Comparison of ENCODE assay signal across 1 cellular context in the genomic region with DNA sequence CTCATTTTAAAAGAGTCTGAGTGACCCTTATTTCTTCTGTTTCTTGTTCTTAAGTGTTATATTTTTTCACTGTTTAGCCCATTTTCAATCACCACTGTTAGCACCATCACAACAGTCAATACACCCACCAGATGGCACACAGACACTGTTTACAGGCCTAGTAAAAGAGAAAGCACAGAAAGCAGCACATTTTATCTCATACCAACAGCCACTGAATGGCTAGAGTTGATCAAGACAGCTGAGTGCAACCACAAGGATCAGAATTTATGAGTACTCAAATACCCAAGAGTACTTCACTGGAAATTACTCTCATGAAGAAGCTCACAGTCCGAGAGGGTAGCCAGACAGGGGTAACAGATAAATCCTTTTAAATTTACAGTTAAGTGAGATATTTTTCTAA.
TF ChIP-seq lines count a peak whose summit lies in the region.

No MANE protein-coding gene starts in this region.

TF ChIP-seq in K562, 482 proteins besides CTCF, POLR2A, EP300 and RAD21 (continued from another document and continues in another):
- TF ChIP-seq, protein P1, sequence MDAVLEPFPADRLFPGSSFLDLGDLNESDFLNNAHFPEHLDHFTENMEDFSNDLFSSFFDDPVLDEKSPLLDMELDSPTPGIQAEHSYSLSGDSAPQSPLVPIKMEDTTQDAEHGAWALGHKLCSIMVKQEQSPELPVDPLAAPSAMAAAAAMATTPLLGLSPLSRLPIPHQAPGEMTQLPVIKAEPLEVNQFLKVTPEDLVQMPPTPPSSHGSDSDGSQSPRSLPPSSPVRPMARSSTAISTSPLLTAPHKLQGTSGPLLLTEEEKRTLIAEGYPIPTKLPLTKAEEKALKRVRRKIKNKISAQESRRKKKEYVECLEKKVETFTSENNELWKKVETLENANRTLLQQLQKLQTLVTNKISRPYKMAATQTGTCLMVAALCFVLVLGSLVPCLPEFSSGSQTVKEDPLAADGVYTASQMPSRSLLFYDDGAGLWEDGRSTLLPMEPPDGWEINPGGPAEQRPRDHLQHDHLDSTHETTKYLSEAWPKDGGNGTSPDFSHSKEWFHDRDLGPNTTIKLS (IDR thresholded peaks at IDR 0.05; ENCODE audit: borderline replicate concordance, low read depth): no peak
- TF ChIP-seq, protein P2, sequence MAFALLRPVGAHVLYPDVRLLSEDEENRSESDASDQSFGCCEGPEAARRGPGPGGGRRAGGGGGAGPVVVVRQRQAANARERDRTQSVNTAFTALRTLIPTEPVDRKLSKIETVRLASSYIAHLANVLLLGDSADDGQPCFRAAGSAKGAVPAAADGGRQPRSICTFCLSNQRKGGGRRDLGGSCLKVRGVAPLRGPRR (CRISPR knock-in tag; IDR thresholded peaks at IDR 0.05): no peak
- TF ChIP-seq ZBTB1 (CRISPR knock-in tag; IDR thresholded peaks at IDR 0.05; ENCODE audit: borderline replicate concordance, low read depth): no peak
- TF ChIP-seq MECOM (CRISPR knock-in tag; IDR thresholded peaks at IDR 0.05): peak; percentile 90
- TF ChIP-seq NCOA2 (IDR thresholded peaks at IDR 0.05; ENCODE audit: partially characterized antibody in 2 of 2): peak in 1 of 2 experiments; percentile 37
- no peak for TF ChIP-seq ZNF695 (CRISPR knock-in tag; IDR thresholded peaks at IDR 0.05)
- peak; percentile 62 for TF ChIP-seq SMC3 (conservative IDR thresholded peaks at IDR 0.05; ENCODE audit: insufficient read depth, low read depth, low read length)
- TF ChIP-seq, protein P3, sequence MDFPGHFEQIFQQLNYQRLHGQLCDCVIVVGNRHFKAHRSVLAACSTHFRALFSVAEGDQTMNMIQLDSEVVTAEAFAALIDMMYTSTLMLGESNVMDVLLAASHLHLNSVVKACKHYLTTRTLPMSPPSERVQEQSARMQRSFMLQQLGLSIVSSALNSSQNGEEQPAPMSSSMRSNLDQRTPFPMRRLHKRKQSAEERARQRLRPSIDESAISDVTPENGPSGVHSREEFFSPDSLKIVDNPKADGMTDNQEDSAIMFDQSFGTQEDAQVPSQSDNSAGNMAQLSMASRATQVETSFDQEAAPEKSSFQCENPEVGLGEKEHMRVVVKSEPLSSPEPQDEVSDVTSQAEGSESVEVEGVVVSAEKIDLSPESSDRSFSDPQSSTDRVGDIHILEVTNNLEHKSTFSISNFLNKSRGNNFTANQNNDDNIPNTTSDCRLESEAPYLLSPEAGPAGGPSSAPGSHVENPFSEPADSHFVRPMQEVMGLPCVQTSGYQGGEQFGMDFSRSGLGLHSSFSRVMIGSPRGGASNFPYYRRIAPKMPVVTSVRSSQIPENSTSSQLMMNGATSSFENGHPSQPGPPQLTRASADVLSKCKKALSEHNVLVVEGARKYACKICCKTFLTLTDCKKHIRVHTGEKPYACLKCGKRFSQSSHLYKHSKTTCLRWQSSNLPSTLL (IDR thresholded peaks at IDR 0.05): no peak
- no peak for TF ChIP-seq ZC3H8 (IDR thresholded peaks at IDR 0.05)
- TF ChIP-seq MYC (IDR thresholded peaks at IDR 0.05; ENCODE audit: low read depth, low read length): 0 out of 2 replicates have a peak, but pooled peaks have one; percentile 50
- no peak for TF ChIP-seq MYC (CRISPR knock-in tag; IDR thresholded peaks at IDR 0.05; ENCODE audit: borderline replicate concordance, low read depth)
- TF ChIP-seq, protein P4, sequence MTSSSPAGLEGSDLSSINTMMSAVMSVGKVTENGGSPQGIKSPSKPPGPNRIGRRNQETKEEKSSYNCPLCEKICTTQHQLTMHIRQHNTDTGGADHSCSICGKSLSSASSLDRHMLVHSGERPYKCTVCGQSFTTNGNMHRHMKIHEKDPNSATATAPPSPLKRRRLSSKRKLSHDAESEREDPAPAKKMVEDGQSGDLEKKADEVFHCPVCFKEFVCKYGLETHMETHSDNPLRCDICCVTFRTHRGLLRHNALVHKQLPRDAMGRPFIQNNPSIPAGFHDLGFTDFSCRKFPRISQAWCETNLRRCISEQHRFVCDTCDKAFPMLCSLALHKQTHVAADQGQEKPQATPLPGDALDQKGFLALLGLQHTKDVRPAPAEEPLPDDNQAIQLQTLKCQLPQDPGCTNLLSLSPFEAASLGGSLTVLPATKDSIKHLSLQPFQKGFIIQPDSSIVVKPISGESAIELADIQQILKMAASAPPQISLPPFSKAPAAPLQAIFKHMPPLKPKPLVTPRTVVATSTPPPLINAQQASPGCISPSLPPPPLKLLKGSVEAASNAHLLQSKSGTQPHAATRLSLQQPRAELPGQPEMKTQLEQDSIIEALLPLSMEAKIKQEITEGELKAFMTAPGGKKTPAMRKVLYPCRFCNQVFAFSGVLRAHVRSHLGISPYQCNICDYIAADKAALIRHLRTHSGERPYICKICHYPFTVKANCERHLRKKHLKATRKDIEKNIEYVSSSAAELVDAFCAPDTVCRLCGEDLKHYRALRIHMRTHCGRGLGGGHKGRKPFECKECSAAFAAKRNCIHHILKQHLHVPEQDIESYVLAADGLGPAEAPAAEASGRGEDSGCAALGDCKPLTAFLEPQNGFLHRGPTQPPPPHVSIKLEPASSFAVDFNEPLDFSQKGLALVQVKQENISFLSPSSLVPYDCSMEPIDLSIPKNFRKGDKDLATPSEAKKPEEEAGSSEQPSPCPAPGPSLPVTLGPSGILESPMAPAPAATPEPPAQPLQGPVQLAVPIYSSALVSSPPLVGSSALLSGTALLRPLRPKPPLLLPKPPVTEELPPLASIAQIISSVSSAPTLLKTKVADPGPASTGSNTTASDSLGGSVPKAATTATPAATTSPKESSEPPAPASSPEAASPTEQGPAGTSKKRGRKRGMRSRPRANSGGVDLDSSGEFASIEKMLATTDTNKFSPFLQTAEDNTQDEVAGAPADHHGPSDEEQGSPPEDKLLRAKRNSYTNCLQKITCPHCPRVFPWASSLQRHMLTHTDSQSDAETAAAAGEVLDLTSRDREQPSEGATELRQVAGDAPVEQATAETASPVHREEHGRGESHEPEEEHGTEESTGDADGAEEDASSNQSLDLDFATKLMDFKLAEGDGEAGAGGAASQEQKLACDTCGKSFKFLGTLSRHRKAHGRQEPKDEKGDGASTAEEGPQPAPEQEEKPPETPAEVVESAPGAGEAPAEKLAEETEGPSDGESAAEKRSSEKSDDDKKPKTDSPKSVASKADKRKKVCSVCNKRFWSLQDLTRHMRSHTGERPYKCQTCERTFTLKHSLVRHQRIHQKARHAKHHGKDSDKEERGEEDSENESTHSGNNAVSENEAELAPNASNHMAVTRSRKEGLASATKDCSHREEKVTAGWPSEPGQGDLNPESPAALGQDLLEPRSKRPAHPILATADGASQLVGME (CRISPR knock-in tag; IDR thresholded peaks at IDR 0.05): no peak
- TF ChIP-seq JUN (IDR thresholded peaks at IDR 0.05; ENCODE audit: borderline replicate concordance, low read depth, low read length): no peak
- no peak for TF ChIP-seq JUN (CRISPR knock-in tag; IDR thresholded peaks at IDR 0.05; ENCODE audit: borderline replicate concordance)
- TF ChIP-seq NEUROD1 (IDR thresholded peaks at IDR 0.05; ENCODE audit: borderline replicate concordance, low read depth, low read length, partially characterized antibody): no peak
- TF ChIP-seq KDM2B (CRISPR knock-in tag; IDR thresholded peaks at IDR 0.05): no peak
- no peak for TF ChIP-seq FOXK1 (CRISPR knock-in tag; IDR thresholded peaks at IDR 0.05; ENCODE audit: borderline replicate concordance)
- no peak for TF ChIP-seq KHSRP (IDR thresholded peaks at IDR 0.05)
- TF ChIP-seq TCF3 (CRISPR knock-in tag; IDR thresholded peaks at IDR 0.05): peak; percentile 97
- TF ChIP-seq TFAM (CRISPR knock-in tag; conservative IDR thresholded peaks at IDR 0.05): no peak
- no peak for TF ChIP-seq CBX5 (IDR thresholded peaks at IDR 0.05; ENCODE audit: borderline replicate concordance, low read depth)
- TF ChIP-seq, protein P5, sequence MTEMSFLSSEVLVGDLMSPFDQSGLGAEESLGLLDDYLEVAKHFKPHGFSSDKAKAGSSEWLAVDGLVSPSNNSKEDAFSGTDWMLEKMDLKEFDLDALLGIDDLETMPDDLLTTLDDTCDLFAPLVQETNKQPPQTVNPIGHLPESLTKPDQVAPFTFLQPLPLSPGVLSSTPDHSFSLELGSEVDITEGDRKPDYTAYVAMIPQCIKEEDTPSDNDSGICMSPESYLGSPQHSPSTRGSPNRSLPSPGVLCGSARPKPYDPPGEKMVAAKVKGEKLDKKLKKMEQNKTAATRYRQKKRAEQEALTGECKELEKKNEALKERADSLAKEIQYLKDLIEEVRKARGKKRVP (CRISPR knock-in tag; IDR thresholded peaks at IDR 0.05): no peak
- TF ChIP-seq CCAR2 (IDR thresholded peaks at IDR 0.05; ENCODE audit: low read depth, low read length): no peak
- no peak for TF ChIP-seq ZFP30 (CRISPR knock-in tag; IDR thresholded peaks at IDR 0.05; ENCODE audit: borderline replicate concordance)
- TF ChIP-seq PCBP2 (IDR thresholded peaks at IDR 0.05; ENCODE audit: low read depth, low read length, poor library complexity, severe bottlenecking): no peak
- no peak for TF ChIP-seq ZNF707 (CRISPR knock-in tag; conservative IDR thresholded peaks at IDR 0.05)
- TF ChIP-seq MAFG (tag; conservative IDR thresholded peaks at IDR 0.05): no peak
- TF ChIP-seq LEF1 (IDR thresholded peaks at IDR 0.05): peak; percentile 65
- TF ChIP-seq GATA2 (CRISPR knock-in tag; IDR thresholded peaks at IDR 0.05): peak; percentile 82
- no peak for TF ChIP-seq POLR2H (tag; IDR thresholded peaks at IDR 0.05; ENCODE audit: low read depth)
- TF ChIP-seq, protein P6, sequence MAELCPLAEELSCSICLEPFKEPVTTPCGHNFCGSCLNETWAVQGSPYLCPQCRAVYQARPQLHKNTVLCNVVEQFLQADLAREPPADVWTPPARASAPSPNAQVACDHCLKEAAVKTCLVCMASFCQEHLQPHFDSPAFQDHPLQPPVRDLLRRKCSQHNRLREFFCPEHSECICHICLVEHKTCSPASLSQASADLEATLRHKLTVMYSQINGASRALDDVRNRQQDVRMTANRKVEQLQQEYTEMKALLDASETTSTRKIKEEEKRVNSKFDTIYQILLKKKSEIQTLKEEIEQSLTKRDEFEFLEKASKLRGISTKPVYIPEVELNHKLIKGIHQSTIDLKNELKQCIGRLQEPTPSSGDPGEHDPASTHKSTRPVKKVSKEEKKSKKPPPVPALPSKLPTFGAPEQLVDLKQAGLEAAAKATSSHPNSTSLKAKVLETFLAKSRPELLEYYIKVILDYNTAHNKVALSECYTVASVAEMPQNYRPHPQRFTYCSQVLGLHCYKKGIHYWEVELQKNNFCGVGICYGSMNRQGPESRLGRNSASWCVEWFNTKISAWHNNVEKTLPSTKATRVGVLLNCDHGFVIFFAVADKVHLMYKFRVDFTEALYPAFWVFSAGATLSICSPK (IDR thresholded peaks at IDR 0.05; ENCODE audit: borderline replicate concordance): no peak
- TF ChIP-seq STAG1 (CRISPR knock-in tag; IDR thresholded peaks at IDR 0.05; ENCODE audit: borderline replicate concordance): no peak
- no peak for TF ChIP-seq ATF1 (CRISPR knock-in tag; IDR thresholded peaks at IDR 0.05)
- peak; percentile 43; the same call in 1 of the 2 replicates for TF ChIP-seq ATF1 (tag; IDR thresholded peaks at IDR 0.05)
- no peak for TF ChIP-seq MCM7 (IDR thresholded peaks at IDR 0.05)
- no peak for TF ChIP-seq HCFC1 (IDR thresholded peaks at IDR 0.05; ENCODE audit: low read depth, low read length)
- no peak for TF ChIP-seq YY1 (IDR thresholded peaks at IDR 0.05; ENCODE audit: borderline replicate concordance in 1 of 3, control insufficient read depth in 1 of 3, extremely low read depth in 1 of 3, insufficient read depth in 3 of 3, insufficient read length in 1 of 3, insufficient replicate concordance in 2 of 3, low read depth in 1 of 3, low read length in 2 of 3)
- no peak for TF ChIP-seq MED1 (CRISPR knock-in tag; IDR thresholded peaks at IDR 0.05; ENCODE audit: borderline replicate concordance)
- peak; percentile 31 to 44; a peak in 2 of 4 replicates for TF ChIP-seq MAZ (CRISPR knock-in tag; conservative IDR thresholded peaks at IDR 0.05 in 1 of 2, IDR thresholded peaks at IDR 0.05 in 1 of 2)
- TF ChIP-seq, protein P7, sequence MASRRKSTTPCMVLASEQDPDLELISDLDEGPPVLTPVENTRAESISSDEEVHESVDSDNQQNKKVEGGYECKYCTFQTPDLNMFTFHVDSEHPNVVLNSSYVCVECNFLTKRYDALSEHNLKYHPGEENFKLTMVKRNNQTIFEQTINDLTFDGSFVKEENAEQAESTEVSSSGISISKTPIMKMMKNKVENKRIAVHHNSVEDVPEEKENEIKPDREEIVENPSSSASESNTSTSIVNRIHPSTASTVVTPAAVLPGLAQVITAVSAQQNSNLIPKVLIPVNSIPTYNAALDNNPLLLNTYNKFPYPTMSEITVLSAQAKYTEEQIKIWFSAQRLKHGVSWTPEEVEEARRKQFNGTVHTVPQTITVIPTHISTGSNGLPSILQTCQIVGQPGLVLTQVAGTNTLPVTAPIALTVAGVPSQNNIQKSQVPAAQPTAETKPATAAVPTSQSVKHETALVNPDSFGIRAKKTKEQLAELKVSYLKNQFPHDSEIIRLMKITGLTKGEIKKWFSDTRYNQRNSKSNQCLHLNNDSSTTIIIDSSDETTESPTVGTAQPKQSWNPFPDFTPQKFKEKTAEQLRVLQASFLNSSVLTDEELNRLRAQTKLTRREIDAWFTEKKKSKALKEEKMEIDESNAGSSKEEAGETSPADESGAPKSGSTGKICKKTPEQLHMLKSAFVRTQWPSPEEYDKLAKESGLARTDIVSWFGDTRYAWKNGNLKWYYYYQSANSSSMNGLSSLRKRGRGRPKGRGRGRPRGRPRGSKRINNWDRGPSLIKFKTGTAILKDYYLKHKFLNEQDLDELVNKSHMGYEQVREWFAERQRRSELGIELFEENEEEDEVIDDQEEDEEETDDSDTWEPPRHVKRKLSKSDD (conservative IDR thresholded peaks at IDR 0.05; ENCODE audit: low read length): no peak
- TF ChIP-seq, protein P8, sequence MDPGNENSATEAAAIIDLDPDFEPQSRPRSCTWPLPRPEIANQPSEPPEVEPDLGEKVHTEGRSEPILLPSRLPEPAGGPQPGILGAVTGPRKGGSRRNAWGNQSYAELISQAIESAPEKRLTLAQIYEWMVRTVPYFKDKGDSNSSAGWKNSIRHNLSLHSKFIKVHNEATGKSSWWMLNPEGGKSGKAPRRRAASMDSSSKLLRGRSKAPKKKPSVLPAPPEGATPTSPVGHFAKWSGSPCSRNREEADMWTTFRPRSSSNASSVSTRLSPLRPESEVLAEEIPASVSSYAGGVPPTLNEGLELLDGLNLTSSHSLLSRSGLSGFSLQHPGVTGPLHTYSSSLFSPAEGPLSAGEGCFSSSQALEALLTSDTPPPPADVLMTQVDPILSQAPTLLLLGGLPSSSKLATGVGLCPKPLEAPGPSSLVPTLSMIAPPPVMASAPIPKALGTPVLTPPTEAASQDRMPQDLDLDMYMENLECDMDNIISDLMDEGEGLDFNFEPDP (CRISPR knock-in tag; IDR thresholded peaks at IDR 0.05): no peak
- no peak for TF ChIP-seq ZBTB8A (IDR thresholded peaks at IDR 0.05; ENCODE audit: partially characterized antibody)
- no peak for TF ChIP-seq HMG20B (CRISPR knock-in tag; IDR thresholded peaks at IDR 0.05)
- peak; percentile 96 for TF ChIP-seq ZNF175 (CRISPR knock-in tag; IDR thresholded peaks at IDR 0.05; ENCODE audit: low read depth)
- TF ChIP-seq SREBF2 (CRISPR knock-in tag; IDR thresholded peaks at IDR 0.05): no peak
- no peak for TF ChIP-seq ZFX (CRISPR knock-in tag; IDR thresholded peaks at IDR 0.05)
- peak; percentile 77 for TF ChIP-seq EHMT2 (IDR thresholded peaks at IDR 0.05)
- TF ChIP-seq E2F3 (CRISPR knock-in tag; IDR thresholded peaks at IDR 0.05): no peak
- TF ChIP-seq, protein P9, sequence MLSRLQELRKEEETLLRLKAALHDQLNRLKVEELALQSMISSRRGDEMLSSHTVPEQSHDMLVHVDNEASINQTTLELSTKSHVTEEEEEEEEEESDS (CRISPR knock-in tag; IDR thresholded peaks at IDR 0.05): no peak
- TF ChIP-seq ZEB2 (IDR thresholded peaks at IDR 0.05): 0 out of 2 replicates have a peak, but pooled peaks have one; percentile 31
- no peak; the same call in 1 of the 2 replicates for TF ChIP-seq ILK (tag; IDR thresholded peaks at IDR 0.05; ENCODE audit: borderline replicate concordance, low read depth)
